21 cellular contexts compared by ENCODE assay signal in genomic region chr9:5571629-5572232, GRCh38.
"Had no signal": no experiment of that assay in that cellular context is flagged by ENCODE, and none has a peak within 500 bp of the region (broad histone marks: within the 10 kb centered on the region; RNA-seq: fewer than 3 reads in every experiment).

No MANE protein-coding gene starts in this region.

- H3K79me2 ChIP-seq: parathyroid adenoma had no signal

- H3K4me3 ChIP-seq: esophagus muscularis mucosa, gastroesophageal sphincter, heart left ventricle, lung, smooth muscle cell, stomach, upper lobe of left lung had no signal

- H3K27ac ChIP-seq: esophagus muscularis mucosa, gastroesophageal sphincter, heart left ventricle, neutrophil, parathyroid adenoma, stomach, upper lobe of left lung had no signal

- H3K36me3 ChIP-seq: esophagus muscularis mucosa, neutrophil, stomach had no signal

- H3K9me3 ChIP-seq: esophagus muscularis mucosa, gastroesophageal sphincter, neutrophil, stomach, upper lobe of left lung had no signal

- ATAC-seq: gastroesophageal sphincter, heart left ventricle, left lobe of liver, natural killer cell, sciatic nerve had no signal

- H2AFZ ChIP-seq: parathyroid adenoma had no signal

- H3K4me2 ChIP-seq: smooth muscle cell had no signal

- H3K9ac ChIP-seq: parathyroid adenoma had no signal

- H3K4me1 ChIP-seq: esophagus muscularis mucosa, gastroesophageal sphincter, parathyroid adenoma, stomach, upper lobe of left lung had no signal

- H3K27me3 ChIP-seq: esophagus muscularis mucosa, gastroesophageal sphincter, heart left ventricle, neutrophil, stomach, upper lobe of left lung had no signal

- DNase-seq: activated CD4-positive, alpha-beta T cell treated with anti-CD3 and anti-CD28 coated beads for 1 hour; activated CD8-positive, alpha-beta memory T cell treated with anti-CD3 and anti-CD28 coated beads for 24 hours; activated gamma-delta T cell; cerebellar nuclear complex; cortex of kidney; effector CD8-positive, alpha-beta T cell; heart left ventricle; kidney; natural killer cell; stimulated activated CD4-positive, alpha-beta T cell treated with anti-CD3 and anti-CD28 coated beads, Interleukin-4, amount 100 ng/mL, for 1 hour; stomach; upper lobe of left lung had no signal

- FAIRE-seq: bronchial epithelial cell, kidney had no signal
